In the genomic region with DNA sequence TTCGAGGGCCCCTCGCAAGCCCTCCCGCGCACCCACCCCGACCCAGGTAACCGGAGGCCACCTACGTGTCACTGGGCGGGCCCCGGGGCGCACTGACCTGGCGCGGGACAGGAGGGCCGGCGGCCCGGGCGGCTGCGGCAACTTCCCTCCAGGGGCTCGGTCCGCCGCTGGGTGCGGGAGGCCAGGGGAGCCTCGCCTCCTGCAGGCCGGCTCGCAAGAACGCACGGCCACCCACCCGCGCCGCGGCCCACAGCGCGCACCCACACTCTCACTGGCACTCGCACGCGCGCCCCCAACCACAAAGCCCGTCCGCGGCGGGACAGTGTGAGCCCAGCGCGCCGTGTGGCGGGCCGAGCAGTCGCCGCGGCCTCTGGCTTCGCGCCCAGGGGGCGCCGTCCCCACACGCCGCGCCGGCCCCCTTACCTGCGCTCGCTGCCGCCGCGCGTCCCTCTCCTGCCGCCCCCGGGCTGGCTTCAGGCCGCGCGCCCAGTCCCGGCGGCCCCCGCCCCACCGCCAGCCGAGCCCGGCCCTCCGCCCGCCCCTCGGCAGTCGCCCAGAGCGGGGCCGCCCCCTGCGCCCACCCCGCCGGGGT, we compare ENCODE assay signal across 8 cellular contexts. TPM values are rescaled to one million over a fixed set of nuclear protein-coding genes. Genes with fewer than 3 reads are reported as not detected.
DNase-seq lines count a peak whose midpoint lies in the region; ATAC-seq and TF ChIP-seq lines count a peak whose summit lies in the region.

No MANE protein-coding gene starts in this region.

- no peak for TF ChIP-seq CTCF in cardiac fibroblast (IDR thresholded peaks at IDR 0.05; ENCODE audit: low read depth, low read length)

- no peaks in the 10 kb centered on the region for H3K9me3 Mint-ChIP-seq in activated CD4-positive, alpha-beta T cell treated with anti-CD3 and anti-CD28 coated beads for 36 hours (ENCODE audit: low read depth)
- no peaks in the 10 kb centered on the region for H3K9me3 Mint-ChIP-seq in activated CD4-positive, alpha-beta T cell treated with anti-CD3 and anti-CD28 coated beads, Interleukin-2, amount 10 ng/mL, durations not matched to agents 24 days and 14 days

- H3K27ac Mint-ChIP-seq in activated CD4-positive, alpha-beta T cell treated with anti-CD3 and anti-CD28 coated beads for 36 hours = no peak overlapping the region
- H3K27ac Mint-ChIP-seq in activated CD4-positive, alpha-beta T cell treated with anti-CD3 and anti-CD28 coated beads, Interleukin-2, amount 10 ng/mL, durations not matched to agents 24 days and 14 days = no peak overlapping the region

- no peak overlapping the region for H3K4me3 Mint-ChIP-seq in activated CD4-positive, alpha-beta T cell treated with anti-CD3 and anti-CD28 coated beads for 36 hours
- H3K4me3 Mint-ChIP-seq in activated CD4-positive, alpha-beta T cell treated with anti-CD3 and anti-CD28 coated beads, Interleukin-2, amount 10 ng/mL, durations not matched to agents 24 days and 14 days = no peak overlapping the region

- peaks cover 13% of the 10 kb centered on the region for H3K4me1 Mint-ChIP-seq in activated CD4-positive, alpha-beta T cell treated with anti-CD3 and anti-CD28 coated beads for 36 hours
- peaks cover 3% of the 10 kb centered on the region for H3K4me1 Mint-ChIP-seq in activated CD4-positive, alpha-beta T cell treated with anti-CD3 and anti-CD28 coated beads, Interleukin-2, amount 10 ng/mL, durations not matched to agents 24 days and 14 days

- intact Hi-C loops in activated CD4-positive, alpha-beta T cell treated with anti-CD3 and anti-CD28 coated beads for 36 hours (cut with DNase I, micrococcal nuclease) = loop anchor here in 1 of 2 experiments (5.0 kb wide), 1 partner anchor 259 kb away; no protein-coding TSS in a partner anchor
- intact Hi-C loops in activated CD4-positive, alpha-beta T cell treated with anti-CD3 and anti-CD28 coated beads, Interleukin-2, amount 10 ng/mL, durations not matched to agents 24 days and 14 days (cut with micrococcal nuclease) = no loop called here

- peak overlapping the region; percentile 70 to 74 for H3K4me3 ChIP-seq in cardiac fibroblast (replicated peaks in 1 of 2; ENCODE audit: low read depth in 2 of 2, low read length in 2 of 2)

- CTCF ChIA-PET in activated CD4-positive, alpha-beta T cell treated with anti-CD3 and anti-CD28 coated beads for 36 hours (lab: Charles Lee) = no interaction called here

- H3K27me3 Mint-ChIP-seq in activated CD4-positive, alpha-beta T cell treated with anti-CD3 and anti-CD28 coated beads for 36 hours = peaks cover 36% of the 10 kb centered on the region
- H3K27me3 Mint-ChIP-seq in activated CD4-positive, alpha-beta T cell treated with anti-CD3 and anti-CD28 coated beads, Interleukin-2, amount 10 ng/mL, durations not matched to agents 24 days and 14 days = peaks cover 47% of the 10 kb centered on the region

- ATAC-seq in activated CD4-positive, alpha-beta T cell treated with anti-CD3 and anti-CD28 coated beads for 36 hours = no peak

- H3K27ac ChIP-seq in substantia nigra (ENCODE audit: low read depth, low read length, poor library complexity, severe bottlenecking) = peak overlapping the region; percentile 93

- DNase-seq in activated CD4-positive, alpha-beta T cell treated with anti-CD3 and anti-CD28 coated beads for 36 hours = peak; percentile 16
- no peak for DNase-seq in activated CD4-positive, alpha-beta T cell treated with anti-CD3 and anti-CD28 coated beads, Interleukin-2, amount 10 ng/mL, durations not matched to agents 24 days and 14 days
- DNase-seq in LHCN-M2 (ENCODE audit: low read depth) (peak; percentile 39), cardiac fibroblast (ENCODE audit: low read depth in 2 of 2) (peak; percentile 28 to 44), left kidney (ENCODE audit: low read depth, low spot score) (peak; percentile 92), substantia nigra (lab: John Stamatoyannopoulos, UW) (peak in 25 of 49 donors; percentile 11 to 68 (median 34)), COLO829 (ENCODE audit: low spot score) (no peak), germinal center (ENCODE audit: low spot score) (no peak)

- H3K36me3 Mint-ChIP-seq in activated CD4-positive, alpha-beta T cell treated with anti-CD3 and anti-CD28 coated beads for 36 hours (ENCODE audit: low read depth) = no peaks in the 10 kb centered on the region
- peaks cover 4% of the 10 kb centered on the region for H3K36me3 Mint-ChIP-seq in activated CD4-positive, alpha-beta T cell treated with anti-CD3 and anti-CD28 coated beads, Interleukin-2, amount 10 ng/mL, durations not matched to agents 24 days and 14 days (ENCODE audit: low read depth)

- POLR2A ChIA-PET in activated CD4-positive, alpha-beta T cell treated with anti-CD3 and anti-CD28 coated beads for 36 hours (lab: Charles Lee) = no interaction called here

RNA-seq across cellular contexts. Expression of a gene that starts 0.4 kb away (rescaled TPM):
- total RNA-seq in activated CD4-positive, alpha-beta T cell treated with anti-CD3 and anti-CD28 coated beads for 36 hours = not detected
- total RNA-seq in activated CD4-positive, alpha-beta T cell treated with anti-CD3 and anti-CD28 coated beads, Interleukin-2, amount 10 ng/mL, durations not matched to agents 24 days and 14 days = not detected in 2 replicates
- total RNA-seq in LHCN-M2 (2014; rRNA removed) = 47.5 and 56.8 TPM in 2 replicates
- polyA plus RNA-seq in LHCN-M2 (2012) = 32.6 TPM

Comparison
In these comparisons a context has a peak if more than half of its experiments do, and no peak if none do; other contexts are left out.
1. DNase-seq: peak in activated CD4-positive, alpha-beta T cell treated with anti-CD3 and anti-CD28 coated beads for 36 hours (single experiment), LHCN-M2 (single experiment), cardiac fibroblast (2 of 2), left kidney (single experiment) and substantia nigra (25 of 49); none in activated CD4-positive, alpha-beta T cell treated with anti-CD3 and anti-CD28 coated beads, Interleukin-2, amount 10 ng/mL, durations not matched to agents 24 days and 14 days (single experiment), COLO829 (single experiment) and germinal center (single experiment).
2. RNA of a gene that starts 0.4 kb away (total RNA-seq): 47.5 to 56.8 TPM in LHCN-M2; not detected in activated CD4-positive, alpha-beta T cell treated with anti-CD3 and anti-CD28 coated beads for 36 hours and not detected in activated CD4-positive, alpha-beta T cell treated with anti-CD3 and anti-CD28 coated beads, Interleukin-2, amount 10 ng/mL, durations not matched to agents 24 days and 14 days; every median in the first group is over 10 times any median in the second.